In genomic region chr1:151047591-151047924, GRCh38 we compare ENCODE assay signal across 1 cellular context.
TF ChIP-seq lines count a peak whose summit lies in the region.

A gene with protein sequence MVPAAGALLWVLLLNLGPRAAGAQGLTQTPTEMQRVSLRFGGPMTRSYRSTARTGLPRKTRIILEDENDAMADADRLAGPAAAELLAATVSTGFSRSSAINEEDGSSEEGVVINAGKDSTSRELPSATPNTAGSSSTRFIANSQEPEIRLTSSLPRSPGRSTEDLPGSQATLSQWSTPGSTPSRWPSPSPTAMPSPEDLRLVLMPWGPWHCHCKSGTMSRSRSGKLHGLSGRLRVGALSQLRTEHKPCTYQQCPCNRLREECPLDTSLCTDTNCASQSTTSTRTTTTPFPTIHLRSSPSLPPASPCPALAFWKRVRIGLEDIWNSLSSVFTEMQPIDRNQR (plus strand): TSS chr1:151047751. CDS start chr1:151047848, 97 bp downstream.

TF ChIP-seq in HepG2, 621 proteins besides CTCF, POLR2A, EP300 and RAD21 (continued from another document and continues in another):
- TF ChIP-seq ZNF646 (CRISPR knock-in tag; IDR thresholded peaks at IDR 0.05) (0 out of 2 replicates have a peak, but pooled peaks have one; percentile 30), ATF7-NPFF (CRISPR knock-in tag; IDR thresholded peaks at IDR 0.05; ENCODE audit: low read depth) (peak; percentile 14; the same call in 1 of the 2 replicates), ELF1 (CRISPR knock-in tag; IDR thresholded peaks at IDR 0.05) (no peak), THAP11 (CRISPR knock-in tag; IDR thresholded peaks at IDR 0.05) (peak; percentile 43; the same call in 1 of the 2 replicates), DNMT1 (CRISPR knock-in tag; IDR thresholded peaks at IDR 0.05) (no peak), ATF5 (CRISPR knock-in tag; IDR thresholded peaks at IDR 0.05; ENCODE audit: low read depth) (no peak), MAX (IDR thresholded peaks at IDR 0.05) (0 out of 2 replicates have a peak, but pooled peaks have one; percentile 15), ETV5 (CRISPR knock-in tag; IDR thresholded peaks at IDR 0.05; ENCODE audit: borderline replicate concordance) (peak; percentile 59), IKZF1 (IDR thresholded peaks at IDR 0.05) (no peak), ZMYM4 (CRISPR knock-in tag; IDR thresholded peaks at IDR 0.05) (0 out of 2 replicates have a peak, but pooled peaks have one; percentile 1), ZNF775 (CRISPR knock-in tag; IDR thresholded peaks at IDR 0.05; ENCODE audit: borderline replicate concordance) (no peak), ZNF367 (CRISPR knock-in tag; IDR thresholded peaks at IDR 0.05; ENCODE audit: borderline replicate concordance) (no peak), ZBTB14 (CRISPR knock-in tag; IDR thresholded peaks at IDR 0.05) (peak; percentile 29; the same call in 1 of the 2 replicates), STAG1 (CRISPR knock-in tag; IDR thresholded peaks at IDR 0.05) (no peak), PHF8 (CRISPR knock-in tag; IDR thresholded peaks at IDR 0.05) (peak; percentile 82), ZFY (CRISPR knock-in tag; IDR thresholded peaks at IDR 0.05) (0 out of 2 replicates have a peak, but pooled peaks have one; percentile 71), ZNF354B (CRISPR knock-in tag; IDR thresholded peaks at IDR 0.05) (no peak), ZFP36 (IDR thresholded peaks at IDR 0.05; ENCODE audit: borderline replicate concordance, low read depth, low read length, partially characterized antibody) (no peak), MXD3 (CRISPR knock-in tag; IDR thresholded peaks at IDR 0.05) (peak; percentile 1; the same call in 1 of the 2 replicates), ZNF383 (CRISPR knock-in tag; IDR thresholded peaks at IDR 0.05; ENCODE audit: borderline replicate concordance) (0 out of 2 replicates have a peak, but pooled peaks have one; percentile 3), KLF6 (CRISPR knock-in tag; IDR thresholded peaks at IDR 0.05) (no peak), ZKSCAN8 (CRISPR knock-in tag; IDR thresholded peaks at IDR 0.05; ENCODE audit: borderline replicate concordance) (no peak), RXRA (CRISPR knock-in tag; IDR thresholded peaks at IDR 0.05) (no peak), SP5 (CRISPR knock-in tag; IDR thresholded peaks at IDR 0.05; ENCODE audit: borderline replicate concordance, low read depth) (no peak), ZBTB25 (CRISPR knock-in tag; IDR thresholded peaks at IDR 0.05) (peak; percentile 43; the same call in 1 of the 2 replicates), HDAC1 (CRISPR knock-in tag; IDR thresholded peaks at IDR 0.05) (peak; percentile 34; the same call in 1 of the 2 replicates), ZSCAN20 (CRISPR knock-in tag; IDR thresholded peaks at IDR 0.05; ENCODE audit: borderline replicate concordance) (no peak), SAP130 (CRISPR knock-in tag; IDR thresholded peaks at IDR 0.05; ENCODE audit: low read depth) (peak; percentile 80), ZNF678 (CRISPR knock-in tag; IDR thresholded peaks at IDR 0.05) (no peak; the same call in 1 of the 2 replicates), MXI1 (IDR thresholded peaks at IDR 0.05; ENCODE audit: borderline replicate concordance, low read depth, low read length) (0 out of 3 replicates have a peak, but pooled peaks have one; percentile 5), DRAP1 (CRISPR knock-in tag; IDR thresholded peaks at IDR 0.05) (peak; percentile 18; the same call in 1 of the 2 replicates), HIC2 (CRISPR knock-in tag; IDR thresholded peaks at IDR 0.05; ENCODE audit: low read depth) (no peak), SIN3A (IDR thresholded peaks at IDR 0.05; ENCODE audit: borderline replicate concordance, low read depth, low read length) (peak; percentile 19; the same call in 1 of the 2 replicates), HOXA9 (CRISPR knock-in tag; IDR thresholded peaks at IDR 0.05; ENCODE audit: borderline replicate concordance) (no peak), ZNF776 (CRISPR knock-in tag; IDR thresholded peaks at IDR 0.05) (no peak), ZNF138 (CRISPR knock-in tag; IDR thresholded peaks at IDR 0.05; ENCODE audit: low read depth) (no peak), KLF16 (CRISPR knock-in tag; IDR thresholded peaks at IDR 0.05) (0 out of 4 replicates have a peak, but pooled peaks of 1 of the 2 experiments have one; percentile 37), TEAD2 (CRISPR knock-in tag; IDR thresholded peaks at IDR 0.05) (no peak), ZNF780A (CRISPR knock-in tag; IDR thresholded peaks at IDR 0.05) (no peak)
- TF ChIP-seq, protein P1, sequence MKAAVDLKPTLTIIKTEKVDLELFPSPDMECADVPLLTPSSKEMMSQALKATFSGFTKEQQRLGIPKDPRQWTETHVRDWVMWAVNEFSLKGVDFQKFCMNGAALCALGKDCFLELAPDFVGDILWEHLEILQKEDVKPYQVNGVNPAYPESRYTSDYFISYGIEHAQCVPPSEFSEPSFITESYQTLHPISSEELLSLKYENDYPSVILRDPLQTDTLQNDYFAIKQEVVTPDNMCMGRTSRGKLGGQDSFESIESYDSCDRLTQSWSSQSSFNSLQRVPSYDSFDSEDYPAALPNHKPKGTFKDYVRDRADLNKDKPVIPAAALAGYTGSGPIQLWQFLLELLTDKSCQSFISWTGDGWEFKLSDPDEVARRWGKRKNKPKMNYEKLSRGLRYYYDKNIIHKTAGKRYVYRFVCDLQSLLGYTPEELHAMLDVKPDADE (CRISPR knock-in tag; IDR thresholded peaks at IDR 0.05): no peak
- TF ChIP-seq, protein P2, sequence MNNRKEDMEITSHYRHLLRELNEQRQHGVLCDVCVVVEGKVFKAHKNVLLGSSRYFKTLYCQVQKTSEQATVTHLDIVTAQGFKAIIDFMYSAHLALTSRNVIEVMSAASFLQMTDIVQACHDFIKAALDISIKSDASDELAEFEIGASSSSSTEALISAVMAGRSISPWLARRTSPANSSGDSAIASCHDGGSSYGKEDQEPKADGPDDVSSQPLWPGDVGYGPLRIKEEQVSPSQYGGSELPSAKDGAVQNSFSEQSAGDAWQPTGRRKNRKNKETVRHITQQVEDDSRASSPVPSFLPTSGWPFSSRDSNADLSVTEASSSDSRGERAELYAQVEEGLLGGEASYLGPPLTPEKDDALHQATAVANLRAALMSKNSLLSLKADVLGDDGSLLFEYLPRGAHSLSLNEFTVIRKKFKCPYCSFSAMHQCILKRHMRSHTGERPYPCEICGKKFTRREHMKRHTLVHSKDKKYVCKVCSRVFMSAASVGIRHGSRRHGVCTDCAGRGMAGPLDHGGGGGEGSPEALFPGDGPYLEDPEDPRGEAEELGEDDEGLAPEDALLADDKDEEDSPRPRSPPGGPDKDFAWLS (CRISPR knock-in tag; IDR thresholded peaks at IDR 0.05; ENCODE audit: borderline replicate concordance): no peak
- TF ChIP-seq, protein P3, sequence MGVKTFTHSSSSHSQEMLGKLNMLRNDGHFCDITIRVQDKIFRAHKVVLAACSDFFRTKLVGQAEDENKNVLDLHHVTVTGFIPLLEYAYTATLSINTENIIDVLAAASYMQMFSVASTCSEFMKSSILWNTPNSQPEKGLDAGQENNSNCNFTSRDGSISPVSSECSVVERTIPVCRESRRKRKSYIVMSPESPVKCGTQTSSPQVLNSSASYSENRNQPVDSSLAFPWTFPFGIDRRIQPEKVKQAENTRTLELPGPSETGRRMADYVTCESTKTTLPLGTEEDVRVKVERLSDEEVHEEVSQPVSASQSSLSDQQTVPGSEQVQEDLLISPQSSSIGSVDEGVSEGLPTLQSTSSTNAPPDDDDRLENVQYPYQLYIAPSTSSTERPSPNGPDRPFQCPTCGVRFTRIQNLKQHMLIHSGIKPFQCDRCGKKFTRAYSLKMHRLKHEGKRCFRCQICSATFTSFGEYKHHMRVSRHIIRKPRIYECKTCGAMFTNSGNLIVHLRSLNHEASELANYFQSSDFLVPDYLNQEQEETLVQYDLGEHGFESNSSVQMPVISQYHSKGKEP (CRISPR knock-in tag; IDR thresholded peaks at IDR 0.05): no peak
- TF ChIP-seq, protein P4, sequence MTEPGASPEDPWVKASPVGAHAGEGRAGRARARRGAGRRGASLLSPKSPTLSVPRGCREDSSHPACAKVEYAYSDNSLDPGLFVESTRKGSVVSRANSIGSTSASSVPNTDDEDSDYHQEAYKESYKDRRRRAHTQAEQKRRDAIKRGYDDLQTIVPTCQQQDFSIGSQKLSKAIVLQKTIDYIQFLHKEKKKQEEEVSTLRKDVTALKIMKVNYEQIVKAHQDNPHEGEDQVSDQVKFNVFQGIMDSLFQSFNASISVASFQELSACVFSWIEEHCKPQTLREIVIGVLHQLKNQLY (CRISPR knock-in tag; IDR thresholded peaks at IDR 0.05): 0 out of 2 replicates have a peak, but pooled peaks have one; percentile 32
